ENCODE assay signal across 2 cellular contexts in the genomic region with DNA sequence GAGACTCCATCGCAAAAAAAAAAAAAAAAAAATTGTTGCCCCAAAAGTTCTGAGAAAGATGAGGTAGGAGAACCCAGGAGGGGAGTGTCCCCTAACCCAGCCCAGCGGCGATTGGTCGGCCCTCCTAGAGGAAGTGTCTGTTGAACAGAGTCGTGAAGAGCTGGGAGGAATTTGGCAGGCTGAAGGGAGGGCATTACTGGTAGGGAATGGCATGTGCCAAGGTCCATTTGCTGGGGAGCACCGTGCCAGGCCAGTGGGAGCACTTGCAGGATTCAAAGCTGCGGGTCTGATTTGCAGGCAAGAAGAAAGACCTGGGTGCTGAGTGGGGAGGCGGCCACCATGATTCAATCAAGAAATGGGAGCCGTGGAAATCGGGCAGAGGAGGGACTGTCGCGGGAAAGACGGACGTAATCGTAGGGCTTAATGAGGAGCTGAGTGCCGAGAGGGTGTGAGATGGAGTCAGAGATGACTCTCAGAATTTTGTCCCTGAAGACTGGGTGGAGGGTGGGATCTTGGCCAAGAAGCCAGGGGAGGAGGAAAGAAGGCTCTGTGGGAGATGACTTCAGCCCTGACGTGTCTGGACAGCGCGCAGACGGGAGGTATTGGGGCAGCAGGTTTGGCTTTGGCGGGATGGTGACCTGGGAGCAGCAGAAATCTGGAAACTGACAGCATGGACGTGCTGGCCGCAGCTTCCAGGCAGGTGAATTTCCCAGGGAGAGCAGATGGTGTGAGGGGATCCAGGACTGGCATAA.
TF ChIP-seq lines count a peak whose summit lies in the region.

No MANE protein-coding gene starts in this region.

TF ChIP-seq in GM23338, 12 proteins besides CTCF, POLR2A, EP300 and RAD21:
- TF ChIP-seq NANOG (IDR thresholded peaks at IDR 0.05; ENCODE audit: borderline replicate concordance) = no peak
- no peak for TF ChIP-seq EZH2phosphoT487 (IDR thresholded peaks at IDR 0.05; ENCODE audit: unreplicated experiment)
- TF ChIP-seq ZNF331 (CRISPR knock-in tag; IDR thresholded peaks at IDR 0.05; ENCODE audit: low read depth) = no peak
- no peak for TF ChIP-seq POLR2AphosphoS5 (IDR thresholded peaks at IDR 0.05; ENCODE audit: low read depth)
- no peak for TF ChIP-seq STAT1 (IDR thresholded peaks at IDR 0.05; ENCODE audit: unreplicated experiment)

TF ChIP-seq in K562, 482 proteins besides CTCF, POLR2A, EP300 and RAD21:
- TF ChIP-seq NEUROD1 (IDR thresholded peaks at IDR 0.05; ENCODE audit: borderline replicate concordance, low read depth, low read length, partially characterized antibody) = no peak
- TF ChIP-seq ZNF197 (CRISPR knock-in tag; IDR thresholded peaks at IDR 0.05; ENCODE audit: low read depth) = no peak
- no peak for TF ChIP-seq ZC3H11A (IDR thresholded peaks at IDR 0.05; ENCODE audit: low read depth, low read length)
- TF ChIP-seq NFE2L1 (tag; IDR thresholded peaks at IDR 0.05; ENCODE audit: borderline replicate concordance, low read depth) = no peak
- TF ChIP-seq ZBTB8A (IDR thresholded peaks at IDR 0.05; ENCODE audit: partially characterized antibody) = no peak
- TF ChIP-seq ATF1 (CRISPR knock-in tag; IDR thresholded peaks at IDR 0.05) = no peak
- peak; percentile 32; the same call in 1 of the 2 replicates for TF ChIP-seq ATF1 (tag; IDR thresholded peaks at IDR 0.05)
- TF ChIP-seq MAZ (CRISPR knock-in tag; conservative IDR thresholded peaks at IDR 0.05 in 1 of 2, IDR thresholded peaks at IDR 0.05 in 1 of 2) = no peak
- no peak for TF ChIP-seq UBTF (IDR thresholded peaks at IDR 0.05; ENCODE audit: borderline replicate concordance in 1 of 2, low read depth in 2 of 2, low read length in 2 of 2)
- TF ChIP-seq CTBP1 (IDR thresholded peaks at IDR 0.05; ENCODE audit: borderline replicate concordance) = no peak
- no peak for TF ChIP-seq ZBTB40 (IDR thresholded peaks at IDR 0.05)
- TF ChIP-seq ZBTB40 (CRISPR knock-in tag; IDR thresholded peaks at IDR 0.05) = no peak
- no peak for TF ChIP-seq SLC30A9 (CRISPR knock-in tag; IDR thresholded peaks at IDR 0.05)
- no peak for TF ChIP-seq ZEB2 (IDR thresholded peaks at IDR 0.05)
- TF ChIP-seq ZNF263 (CRISPR knock-in tag; IDR thresholded peaks at IDR 0.05; ENCODE audit: borderline replicate concordance) = peak; percentile 73
- no peak for TF ChIP-seq ZNF785 (CRISPR knock-in tag; IDR thresholded peaks at IDR 0.05)
- TF ChIP-seq PCBP1 (IDR thresholded peaks at IDR 0.05; ENCODE audit: low read depth, low read length, poor library complexity, severe bottlenecking) = no peak
- TF ChIP-seq, protein P1, sequence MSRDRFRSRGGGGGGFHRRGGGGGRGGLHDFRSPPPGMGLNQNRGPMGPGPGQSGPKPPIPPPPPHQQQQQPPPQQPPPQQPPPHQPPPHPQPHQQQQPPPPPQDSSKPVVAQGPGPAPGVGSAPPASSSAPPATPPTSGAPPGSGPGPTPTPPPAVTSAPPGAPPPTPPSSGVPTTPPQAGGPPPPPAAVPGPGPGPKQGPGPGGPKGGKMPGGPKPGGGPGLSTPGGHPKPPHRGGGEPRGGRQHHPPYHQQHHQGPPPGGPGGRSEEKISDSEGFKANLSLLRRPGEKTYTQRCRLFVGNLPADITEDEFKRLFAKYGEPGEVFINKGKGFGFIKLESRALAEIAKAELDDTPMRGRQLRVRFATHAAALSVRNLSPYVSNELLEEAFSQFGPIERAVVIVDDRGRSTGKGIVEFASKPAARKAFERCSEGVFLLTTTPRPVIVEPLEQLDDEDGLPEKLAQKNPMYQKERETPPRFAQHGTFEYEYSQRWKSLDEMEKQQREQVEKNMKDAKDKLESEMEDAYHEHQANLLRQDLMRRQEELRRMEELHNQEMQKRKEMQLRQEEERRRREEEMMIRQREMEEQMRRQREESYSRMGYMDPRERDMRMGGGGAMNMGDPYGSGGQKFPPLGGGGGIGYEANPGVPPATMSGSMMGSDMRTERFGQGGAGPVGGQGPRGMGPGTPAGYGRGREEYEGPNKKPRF (IDR thresholded peaks at IDR 0.05; ENCODE audit: low read depth, low read length) = no peak
- TF ChIP-seq CTCFL (IDR thresholded peaks at IDR 0.05; ENCODE audit: borderline replicate concordance, insufficient read depth, low read depth, low read length, poor library complexity, severe bottlenecking) = no peak
- peak; percentile 47 for TF ChIP-seq NFIC (IDR thresholded peaks at IDR 0.05)
- TF ChIP-seq IRF2 (CRISPR knock-in tag; IDR thresholded peaks at IDR 0.05) = no peak
- no peak for TF ChIP-seq CAMTA2 (CRISPR knock-in tag; conservative IDR thresholded peaks at IDR 0.05)
- TF ChIP-seq ZBED1 (IDR thresholded peaks at IDR 0.05) = no peak
TF ChIP-seq in K562: peak in this region for 3.
